In genomic region chr21:38766987-38767722, GRCh38 we compare ENCODE assay signal across 8 cellular contexts. TPM values are rescaled to one million over a fixed set of nuclear protein-coding genes. Genes with fewer than 3 reads are reported as not detected.
DNase-seq lines count a peak whose midpoint lies in the region; ATAC-seq and FAIRE-seq lines count a peak whose summit lies in the region.

No MANE protein-coding gene starts in this region.

- peak overlapping the region; percentile 97 to 99 for H3K27ac Mint-ChIP-seq in T-cell

- H3K4me3 Mint-ChIP-seq in T-cell, result peak overlapping the region; percentile 78 to 90 (median 83)

- H3K4me1 Mint-ChIP-seq in T-cell, result peaks cover 35 to 41% (median 38%) of the 10 kb centered on the region in 3 donors

- CTCF ChIA-PET in T-cell (lab: Charles Lee), result no interaction called here

- no peaks in the 10 kb centered on the region for H3K27me3 Mint-ChIP-seq in T-cell

- FAIRE-seq in GM19239 (lab: Jason Lieb, UNC), result peak; percentile 88

- POLR2A ChIA-PET in T-cell (lab: Charles Lee), result no interaction called here

- ATAC-seq in HG03280 (IDR thresholded peaks at IDR 0.05; ENCODE audit: unreplicated experiment) (peak; percentile 96), T-cell (replicated peaks in 1 of 4) (peak; percentile 91 to 94 (median 92))

- no peaks in the 10 kb centered on the region for H3K36me3 Mint-ChIP-seq in T-cell

- DNase-seq in Ammon's horn (ENCODE audit: low spot score) (peak; percentile 46), GM19239 (ENCODE audit: insufficient read length, low spot score) (peak; percentile 76), T-cell (peak; percentile 17 to 73 (median 47)), AG08396 (ENCODE audit: low spot score) (no peak), midbrain (lab: John Stamatoyannopoulos, UW) (no peak)
- peak; percentile 69 for DNase-seq in central memory CD4-positive, alpha-beta T cell
- peak; percentile 47 to 50 (median 49) for DNase-seq in stimulated activated CD4-positive, alpha-beta T cell treated with anti-CD3 and anti-CD28 coated beads, Interleukin-12 subunit alpha, Interleukin-12 subunit beta, amount 100 ng/mL, for 48 hours (ENCODE audit: low read depth in 2 of 3, low spot score in 1 of 3)

- H3K9me3 Mint-ChIP-seq in T-cell, result peaks cover 0 to 4% (median 0%) of the 10 kb centered on the region in 3 donors

RNA-seq across cellular contexts. Expression of gene ETS2, which starts 38.6 kb away (rescaled TPM):
- 10 to 100 TPM; 12.3 to 17.3 (median 16.5) TPM for total RNA-seq in T-cell

Comparison
In these comparisons a context has a peak if more than half of its experiments do, and no peak if none do; other contexts are left out.
1. DNase-seq: peak in Ammon's horn (single experiment), GM19239 (single experiment), T-cell (34 of 34), central memory CD4-positive, alpha-beta T cell (single experiment) and stimulated activated CD4-positive, alpha-beta T cell treated with anti-CD3 and anti-CD28 coated beads, Interleukin-12 subunit alpha, Interleukin-12 subunit beta, amount 100 ng/mL, for 48 hours (3 of 3); none in AG08396 (single experiment) and midbrain (single experiment).